In the genomic region with DNA sequence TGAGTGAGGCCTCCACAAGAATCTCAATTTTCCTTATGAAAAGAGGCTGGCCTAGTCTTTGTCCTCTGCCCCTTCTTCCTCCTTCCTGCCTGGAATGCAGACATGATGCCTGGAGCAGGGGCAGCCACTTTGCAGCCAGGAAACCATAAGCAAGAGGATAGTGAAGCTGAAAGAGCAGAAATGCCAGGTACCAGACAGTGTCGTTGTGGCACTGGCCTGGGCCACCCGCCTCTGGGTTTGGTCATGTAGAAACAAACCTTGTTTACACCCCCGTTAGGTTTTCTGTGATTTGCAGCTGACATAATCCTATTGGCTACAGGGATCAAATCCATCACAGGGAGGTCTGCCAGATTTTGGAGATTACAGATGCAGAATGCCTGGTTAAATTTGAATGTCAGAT, we compare ENCODE assay signal across 23 cellular contexts. TPM values are rescaled to one million over a fixed set of nuclear protein-coding genes. Genes with fewer than 3 reads are reported as not detected.
DNase-seq lines count a peak whose midpoint lies in the region; ATAC-seq and TF ChIP-seq lines count a peak whose summit lies in the region.
"Had no signal": no experiment of that assay in that cellular context is flagged by ENCODE, and none has a peak within 500 bp of the region (broad histone marks: within the 10 kb centered on the region; RNA-seq: fewer than 3 reads in every experiment).

No MANE protein-coding gene starts in this region.

- intact Hi-C loops in natural killer cell (cut with micrococcal nuclease) = no loop called here
- intact Hi-C loops in spleen (cut with DNase I; ENCODE audit: low total_unique reads) = no loop called here

- no peaks in the 10 kb centered on the region for H3K9me3 Mint-ChIP-seq in activated naive CD4-positive, alpha-beta T cell treated with anti-CD3 and anti-CD28 coated beads, Interleukin-2, amount 50 U/mL, for 24 hours
- H3K9me3 Mint-ChIP-seq in activated naive CD4-positive, alpha-beta T cell treated with anti-CD3 and anti-CD28 coated beads, Interleukin-2, amount 50 U/mL, for 72 hours = no peaks in the 10 kb centered on the region
- no peaks in the 10 kb centered on the region for H3K9me3 Mint-ChIP-seq in natural killer cell treated with Interleukin-12 subunit alpha and Interleukin-12 subunit beta and Interleukin-15 and Interleukin-18, amount 100 ng/mL, for 72 hours
- H3K9me3 Mint-ChIP-seq in natural killer cell (no peaks in the 10 kb centered on the region), WTC11 (no peaks in the 10 kb centered on the region)
- H3K9me3 Mint-ChIP-seq: GM23338 had no signal

- peaks cover 0 to 28% (median 3%) of the 10 kb centered on the region in 6 donors for H3K36me3 ChIP-seq in spleen
- H3K36me3 ChIP-seq: BE2C had no signal

- CTCF ChIA-PET in WTC11 (lab: Charles Lee) = no interaction called here

- H3K9me3 ChIP-seq in spleen = no peaks in the 10 kb centered on the region
- H3K9me3 ChIP-seq: A549, BE2C had no signal

- no peak for TF ChIP-seq POLR2A in spleen (IDR thresholded peaks at IDR 0.05)

- peaks cover 13% of the 10 kb centered on the region for H3K4me1 Mint-ChIP-seq in activated naive CD4-positive, alpha-beta T cell treated with anti-CD3 and anti-CD28 coated beads, Interleukin-2, amount 50 U/mL, for 24 hours
- peaks cover 10 to 16% of the 10 kb centered on the region in 2 donors for H3K4me1 Mint-ChIP-seq in natural killer cell treated with Interleukin-12 subunit alpha and Interleukin-12 subunit beta and Interleukin-15 and Interleukin-18, amount 100 ng/mL, for 72 hours (ENCODE audit: low read depth in 2 of 2)
- H3K4me1 Mint-ChIP-seq in natural killer cell (peaks cover 10 to 15% of the 10 kb centered on the region in 2 donors), WTC11 (no peaks in the 10 kb centered on the region)
- H3K4me1 Mint-ChIP-seq: GM23338, H9 had no signal

- ATAC-seq in activated naive CD4-positive, alpha-beta T cell treated with anti-CD3 and anti-CD28 coated beads, Interleukin-2, amount 50 U/mL, for 72 hours = no peak
- no peak for ATAC-seq in natural killer cell treated with Interleukin-12 subunit alpha and Interleukin-12 subunit beta and Interleukin-15 and Interleukin-18, amount 100 ng/mL, for 72 hours
- ATAC-seq in natural killer cell = no peak
- ATAC-seq in WTC11 = no peak
- no peak for ATAC-seq in GM18907 (IDR thresholded peaks at IDR 0.05; ENCODE audit: unreplicated experiment)
- ATAC-seq in HG02884 (IDR thresholded peaks at IDR 0.05; ENCODE audit: unreplicated experiment) = no peak
- ATAC-seq: A549, GM12878, GM23338 had no signal

- no peak overlapping the region for H3K4me3 ChIP-seq in spleen
- H3K4me3 ChIP-seq: A549, GM12878, GM23338 had no signal

- no peak overlapping the region for H3K27ac ChIP-seq in spleen
- H3K27ac ChIP-seq: A549 had no signal

- peak overlapping the region; percentile 1 for H3K27ac Mint-ChIP-seq in activated naive CD4-positive, alpha-beta T cell treated with anti-CD3 and anti-CD28 coated beads, Interleukin-2, amount 50 U/mL, for 24 hours
- no peak overlapping the region for H3K27ac Mint-ChIP-seq in activated naive CD4-positive, alpha-beta T cell treated with anti-CD3 and anti-CD28 coated beads, Interleukin-2, amount 50 U/mL, for 72 hours
- no peak overlapping the region for H3K27ac Mint-ChIP-seq in natural killer cell treated with Interleukin-12 subunit alpha and Interleukin-12 subunit beta and Interleukin-15 and Interleukin-18, amount 100 ng/mL, for 72 hours
- H3K27ac Mint-ChIP-seq in natural killer cell (no peak overlapping the region), WTC11 (no peak overlapping the region)
- H3K27ac Mint-ChIP-seq: CD4-positive, alpha-beta memory T cell; GM23338; H9 had no signal

- H3K36me3 Mint-ChIP-seq in activated naive CD4-positive, alpha-beta T cell treated with anti-CD3 and anti-CD28 coated beads, Interleukin-2, amount 50 U/mL, for 24 hours = no peaks in the 10 kb centered on the region
- no peaks in the 10 kb centered on the region for H3K36me3 Mint-ChIP-seq in activated naive CD4-positive, alpha-beta T cell treated with anti-CD3 and anti-CD28 coated beads, Interleukin-2, amount 50 U/mL, for 72 hours
- H3K36me3 Mint-ChIP-seq in natural killer cell treated with Interleukin-12 subunit alpha and Interleukin-12 subunit beta and Interleukin-15 and Interleukin-18, amount 100 ng/mL, for 72 hours = no peaks in the 10 kb centered on the region
- H3K36me3 Mint-ChIP-seq in natural killer cell (no peaks in the 10 kb centered on the region), WTC11 (no peaks in the 10 kb centered on the region)

- WGBS in spleen, 5 donors = 82 to 98% (median 88%) methylated on average over 3 of the region's 3 CpGs

- H3K4me1 ChIP-seq in spleen = peaks cover 26 to 46% (median 39%) of the 10 kb centered on the region in 6 donors
- H3K4me1 ChIP-seq: A549, BE2C had no signal

- POLR2A ChIA-PET in WTC11 (lab: Charles Lee) = no interaction called here

- peaks cover 14% of the 10 kb centered on the region for H3K27me3 Mint-ChIP-seq in activated naive CD4-positive, alpha-beta T cell treated with anti-CD3 and anti-CD28 coated beads, Interleukin-2, amount 50 U/mL, for 24 hours
- H3K27me3 Mint-ChIP-seq in natural killer cell treated with Interleukin-12 subunit alpha and Interleukin-12 subunit beta and Interleukin-15 and Interleukin-18, amount 100 ng/mL, for 72 hours = peaks cover 20 to 23% of the 10 kb centered on the region in 2 donors
- peaks cover 7 to 31% of the 10 kb centered on the region in 2 donors for H3K27me3 Mint-ChIP-seq in natural killer cell (ENCODE audit: low read depth in 2 of 2)
- no peaks in the 10 kb centered on the region for H3K27me3 Mint-ChIP-seq in WTC11 (ENCODE audit: low read depth)

- TF ChIP-seq CTCF in natural killer cell (IDR thresholded peaks at IDR 0.05) = no peak
- TF ChIP-seq CTCF in WTC11 (IDR thresholded peaks at IDR 0.05) = no peak
- no peak for TF ChIP-seq CTCF in spleen (IDR thresholded peaks at IDR 0.05 in 8 of 11, conservative IDR thresholded peaks at IDR 0.05 in 3 of 11)

- peaks cover 0 to 6% (median 0%) of the 10 kb centered on the region in 7 donors for H3K27me3 ChIP-seq in spleen (replicated peaks in 1 of 7)

- H3K4me3 Mint-ChIP-seq in activated naive CD4-positive, alpha-beta T cell treated with anti-CD3 and anti-CD28 coated beads, Interleukin-2, amount 50 U/mL, for 24 hours = no peak overlapping the region
- H3K4me3 Mint-ChIP-seq in natural killer cell treated with Interleukin-12 subunit alpha and Interleukin-12 subunit beta and Interleukin-15 and Interleukin-18, amount 100 ng/mL, for 72 hours = no peak overlapping the region
- H3K4me3 Mint-ChIP-seq in natural killer cell = no peak overlapping the region
- H3K4me3 Mint-ChIP-seq in WTC11 = no peak overlapping the region
- H3K4me3 Mint-ChIP-seq: CD4-positive, alpha-beta memory T cell; GM23338; H9 had no signal

- DNase-seq in activated naive CD4-positive, alpha-beta T cell treated with anti-CD3 and anti-CD28 coated beads, Interleukin-2, amount 50 U/mL, for 72 hours (ENCODE audit: low spot score in 2 of 2) = no peak
- peak; percentile 46 for DNase-seq in natural killer cell treated with Interleukin-12 subunit alpha and Interleukin-12 subunit beta and Interleukin-15 and Interleukin-18, amount 100 ng/mL, for 72 hours (ENCODE audit: low spot score)
- no peak for DNase-seq in natural killer cell
- DNase-seq in WTC11 (ENCODE audit: low spot score) = no peak
- peak; percentile 54 for DNase-seq in spleen
- DNase-seq: 8988T; ACHN; AML-193; BE2C; C1 segment of cervical spinal cord; CD4-positive, alpha-beta memory T cell; COR-L47; DMS153; EL; GDM1; H9 had no signal

TF ChIP-seq in WTC11, 78 proteins besides CTCF, POLR2A, EP300 and RAD21:
- TF ChIP-seq ZNF425 (CRISPR knock-in tag; conservative IDR thresholded peaks at IDR 0.05) = no peak
- TF ChIP-seq ATF1 (CRISPR knock-in tag; IDR thresholded peaks at IDR 0.05) = no peak
- no peak for TF ChIP-seq GRHL2 (CRISPR knock-in tag; IDR thresholded peaks at IDR 0.05; ENCODE audit: insufficient replicate concordance, severe bottlenecking)
- TF ChIP-seq TP53 (CRISPR knock-in tag; IDR thresholded peaks at IDR 0.05) = no peak
- no peak for TF ChIP-seq MXD4 (CRISPR knock-in tag; IDR thresholded peaks at IDR 0.05; ENCODE audit: borderline replicate concordance)
- no peak for TF ChIP-seq TCF7 (CRISPR knock-in tag; IDR thresholded peaks at IDR 0.05; ENCODE audit: low read depth)
- peak; percentile 43; the same call in 1 of the 2 replicates for TF ChIP-seq GTF2I (CRISPR knock-in tag; conservative IDR thresholded peaks at IDR 0.05)
- no peak for TF ChIP-seq ZNF416 (CRISPR knock-in tag; IDR thresholded peaks at IDR 0.05)

RNA-seq across cellular contexts. Expression of gene CBFA2T3, which starts 16.5 kb away (rescaled TPM):
- total RNA-seq in activated naive CD4-positive, alpha-beta T cell treated with anti-CD3 and anti-CD28 coated beads, Interleukin-2, amount 50 U/mL, for 72 hours = 1 to 10 TPM in 1 of 2 donors, under 1 TPM in 1; 0.76 to 1.1 TPM
- 1 to 10 TPM; 2.3 to 2.9 TPM for total RNA-seq in natural killer cell treated with Interleukin-12 subunit alpha and Interleukin-12 subunit beta and Interleukin-15 and Interleukin-18, amount 100 ng/mL, for 72 hours
- total RNA-seq in natural killer cell (1 to 10 TPM; 2.5 to 7.8 (median 4.2) TPM), WTC11 (2021) (1.9 to 2.8 TPM (median 2.6 TPM) in 3 replicates), spleen (10 to 100 TPM; 10.5 to 59.8 (median 56.3) TPM)
- polyA plus RNA-seq in spleen = 10 to 100 TPM in 2 of 3 donors, 1 to 10 TPM in 1; 8.4 to 25.1 (median 14.3) TPM
- total RNA-seq: H4 had no signal

Comparison
In these comparisons a context has a peak if more than half of its experiments do, and no peak if none do; other contexts are left out.
1. DNase-seq: peak in natural killer cell treated with Interleukin-12 subunit alpha and Interleukin-12 subunit beta and Interleukin-15 and Interleukin-18, amount 100 ng/mL, for 72 hours (single experiment) and spleen (single experiment); none in activated naive CD4-positive, alpha-beta T cell treated with anti-CD3 and anti-CD28 coated beads, Interleukin-2, amount 50 U/mL, for 72 hours (0 of 2), natural killer cell (single experiment) and WTC11 (single experiment).